In the genomic region with DNA sequence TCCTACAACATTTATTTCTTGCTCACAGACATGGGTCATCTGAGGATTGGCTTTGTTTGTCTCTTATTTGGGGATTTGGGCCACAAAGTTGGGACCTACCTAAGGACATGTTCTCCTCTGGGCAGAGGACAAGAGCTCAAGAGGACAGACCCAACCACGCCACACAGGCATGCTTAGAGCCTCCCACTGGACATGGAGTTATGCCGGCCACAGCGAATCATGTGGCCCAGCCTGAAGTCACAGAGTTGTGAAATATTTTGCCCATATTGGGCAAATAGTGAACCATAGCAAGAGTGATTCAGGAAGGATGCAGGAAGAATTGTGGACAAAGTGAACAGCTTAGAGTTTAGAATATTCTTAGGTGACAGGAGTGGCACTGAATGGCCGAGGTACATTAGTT, we compare ENCODE assay signal across 11 cellular contexts. TPM values are rescaled to one million over a fixed set of nuclear protein-coding genes. Genes with fewer than 3 reads are reported as not detected.
A peak's percentile ranks its signal among the peaks of the same experiment; 100 is the strongest.
DNase-seq lines count a peak whose midpoint lies in the region; ATAC-seq, FAIRE-seq and TF ChIP-seq lines count a peak whose summit lies in the region.
"Had no signal": no experiment of that assay in that cellular context is flagged by ENCODE, and none has a peak within 500 bp of the region (broad histone marks: within the 10 kb centered on the region; RNA-seq: fewer than 3 reads in every experiment).

No MANE protein-coding gene starts in this region.

- H2AFZ ChIP-seq in astrocyte (ENCODE audit: low read depth, low read length): no peak overlapping the region

- no peaks in the 10 kb centered on the region for H4K20me1 ChIP-seq in astrocyte (ENCODE audit: insufficient read depth, low read length)

- H3K36me3 ChIP-seq in astrocyte (ENCODE audit: insufficient read depth, low read length): no peaks in the 10 kb centered on the region

- H3K27me3 ChIP-seq in astrocyte (ENCODE audit: insufficient read depth, low read length): no peaks in the 10 kb centered on the region

- intact Hi-C loops in left ventricle myocardium superior (cut with micrococcal nuclease): loop anchor here (10.0 kb wide), 1 partner anchor 206 kb away; no protein-coding TSS in a partner anchor

- H3K27me3 Mint-ChIP-seq in astrocyte (ENCODE audit: low read depth, unreplicated experiment): no peaks in the 10 kb centered on the region

- DNase-seq in GM03348 (ENCODE audit: low spot score) (peak; percentile 86), astrocyte (ENCODE audit: low read depth) (peak; percentile 65), left ventricle myocardium superior (peak; percentile 67), skeletal muscle cell (ENCODE audit: low read depth) (peak; percentile 53), SW480 (ENCODE audit: low spot score) (no peak), T1000 (lab: John Stamatoyannopoulos, UW) (no peak)
- DNase-seq: DMS79 treated with DMSO at 0.1 percent for 48 hours, NCI-H1417 treated with DMSO at 0.1 percent for 48 hours had no signal

- ATAC-seq in left ventricle myocardium superior: peak; percentile 68
- no peak for ATAC-seq in HG03025 (IDR thresholded peaks at IDR 0.05; ENCODE audit: low FRiP score, unreplicated experiment)
- ATAC-seq in GM21423 (IDR thresholded peaks at IDR 0.05; ENCODE audit: unreplicated experiment): no peak

- H3K9ac ChIP-seq in astrocyte (ENCODE audit: low read length): no peak overlapping the region

- no peak overlapping the region for H3K4me2 ChIP-seq in astrocyte (ENCODE audit: low read length)

- peak overlapping the region; percentile 92 for H3K27ac Mint-ChIP-seq in astrocyte (ENCODE audit: unreplicated experiment)

- peak; percentile 20 for FAIRE-seq in astrocyte (lab: Jason Lieb, UNC)

- peaks cover 29% of the 10 kb centered on the region for H3K36me3 Mint-ChIP-seq in astrocyte (ENCODE audit: low read depth, unreplicated experiment)

- H3K4me3 Mint-ChIP-seq in astrocyte (ENCODE audit: unreplicated experiment): no peak overlapping the region

- no peak overlapping the region for H3K27ac ChIP-seq in astrocyte (ENCODE audit: low read depth, low read length)
- H3K27ac ChIP-seq: SK-N-MC had no signal

- H3K4me1 ChIP-seq in astrocyte (ENCODE audit: insufficient read depth, low read length): peaks cover 31% of the 10 kb centered on the region

- H3K9me3 ChIP-seq in astrocyte (ENCODE audit: insufficient read depth, low read depth, low read length): no peaks in the 10 kb centered on the region

- no peak for TF ChIP-seq CTCF in astrocyte (IDR thresholded peaks at IDR 0.05; ENCODE audit: insufficient read depth, low read depth, low read length)

- peaks cover 55% of the 10 kb centered on the region for H3K4me1 Mint-ChIP-seq in astrocyte (ENCODE audit: low read depth, unreplicated experiment)

- peaks cover 5% of the 10 kb centered on the region for H3K9me3 Mint-ChIP-seq in astrocyte (ENCODE audit: unreplicated experiment)

- H3K79me2 ChIP-seq in astrocyte (ENCODE audit: insufficient read depth, low read length): peaks cover 7% of the 10 kb centered on the region

- H3K4me3 ChIP-seq in astrocyte (ENCODE audit: insufficient read depth, low read depth, low read length): no peak overlapping the region
- H3K4me3 ChIP-seq in skeletal muscle cell (ENCODE audit: low read depth, low read length): no peak overlapping the region
- H3K4me3 ChIP-seq: SK-N-MC had no signal

RNA-seq across cellular contexts. Expression of a gene that starts 9.9 kb away (rescaled TPM):
- total RNA-seq in astrocyte (52.3 and 56.2 TPM in 2 replicates), left ventricle myocardium superior (323 TPM)

Comparison
In these comparisons a context has a peak if more than half of its experiments do, and no peak if none do; other contexts are left out.
1. DNase-seq: peak in GM03348 (single experiment), astrocyte (single experiment), left ventricle myocardium superior (single experiment) and skeletal muscle cell (single experiment); none in SW480 (single experiment) and T1000 (single experiment).